Comparison of ENCODE assay signal across 7 cellular contexts in the genomic region with DNA sequence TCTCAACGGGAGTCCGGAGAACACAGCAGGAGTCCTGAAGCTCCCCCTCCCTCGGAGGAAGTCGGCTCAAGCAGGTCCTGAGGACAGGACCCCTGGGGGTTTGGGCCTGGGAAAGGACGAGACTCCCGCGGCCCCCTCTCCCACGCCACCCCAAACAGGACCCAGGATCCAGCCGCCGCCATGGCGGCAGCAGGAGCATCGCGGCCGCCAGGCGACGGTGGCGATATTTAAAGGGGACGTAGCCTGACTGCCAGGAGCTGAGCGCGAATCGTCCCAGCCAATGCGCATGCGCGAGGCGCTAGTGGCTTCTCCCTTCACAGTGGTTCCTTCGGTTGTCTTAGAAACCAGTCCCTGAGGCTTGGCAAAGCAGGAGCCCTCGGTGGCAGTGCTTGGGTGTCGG.
DNase-seq lines count a peak whose midpoint lies in the region; ATAC-seq and TF ChIP-seq lines count a peak whose summit lies in the region.
"Not testable (repeated sequence)": the region's sequence is repeated elsewhere in the genome, so short reads cannot be mapped to it uniquely, and the experiment has no call there.

No MANE protein-coding gene starts in this region.

- not testable (repeated sequence) for H3K27me3 Mint-ChIP-seq in activated naive CD8-positive, alpha-beta T cell treated with anti-CD3 and anti-CD28 coated beads, Interleukin-2, amount 10 ng/mL, durations not matched to agents 7 days and 5 days

- H3K4me1 Mint-ChIP-seq in activated naive CD8-positive, alpha-beta T cell treated with anti-CD3 and anti-CD28 coated beads, Interleukin-2, amount 10 ng/mL, durations not matched to agents 7 days and 5 days = not testable (repeated sequence)

- H3K27ac Mint-ChIP-seq in activated naive CD8-positive, alpha-beta T cell treated with anti-CD3 and anti-CD28 coated beads, Interleukin-2, amount 10 ng/mL, durations not matched to agents 7 days and 5 days = not testable (repeated sequence)

- H3K36me3 Mint-ChIP-seq in activated naive CD8-positive, alpha-beta T cell treated with anti-CD3 and anti-CD28 coated beads, Interleukin-2, amount 10 ng/mL, durations not matched to agents 7 days and 5 days = not testable (repeated sequence)

- POLR2A ChIA-PET in activated naive CD8-positive, alpha-beta T cell treated with anti-CD3 and anti-CD28 coated beads, Interleukin-2, amount 10 ng/mL, durations not matched to agents 7 days and 5 days (lab: Charles Lee) = not testable (repeated sequence)

- peaks cover 11% of the 10 kb centered on the region for H3K9me3 Mint-ChIP-seq in activated naive CD8-positive, alpha-beta T cell treated with anti-CD3 and anti-CD28 coated beads, Interleukin-2, amount 10 ng/mL, durations not matched to agents 7 days and 5 days

- peak overlapping the region; percentile 29 to 35 for H3K4me3 ChIP-seq in foreskin fibroblast (ENCODE audit: low read depth in 1 of 2, low read length in 2 of 2)

- H3K4me3 Mint-ChIP-seq in activated naive CD8-positive, alpha-beta T cell treated with anti-CD3 and anti-CD28 coated beads, Interleukin-2, amount 10 ng/mL, durations not matched to agents 7 days and 5 days = peak overlapping the region; percentile 40

- TF ChIP-seq CTCF in foreskin fibroblast (IDR thresholded peaks at IDR 0.05; ENCODE audit: low read depth, low read length) = not testable (repeated sequence)

- DNase-seq in T-helper 22 cell (ENCODE audit: low read depth) = peak; percentile 56
- peak; percentile 77 for DNase-seq in activated naive CD8-positive, alpha-beta T cell treated with anti-CD3 and anti-CD28 coated beads, Interleukin-2, amount 10 ng/mL, durations not matched to agents 7 days and 5 days
- DNase-seq in foreskin fibroblast = peak; percentile 74 to 79
- DNase-seq in mucosa of gallbladder (ENCODE audit: low spot score) = peak; percentile 89
- DNase-seq in stimulated activated CD4-positive, alpha-beta T cell treated with anti-CD3 and anti-CD28 coated beads, Interleukin-2, amount 100 ng/mL, for 24 hours = peak; percentile 74 to 76

- ATAC-seq in GM19025 (IDR thresholded peaks at IDR 0.05; ENCODE audit: low read depth, unreplicated experiment) = peak; percentile 84
- ATAC-seq in HG03520 (IDR thresholded peaks at IDR 0.05; ENCODE audit: unreplicated experiment) = peak; percentile 93
- peak; percentile 81 for ATAC-seq in activated naive CD8-positive, alpha-beta T cell treated with anti-CD3 and anti-CD28 coated beads, Interleukin-2, amount 10 ng/mL, durations not matched to agents 7 days and 5 days (ENCODE audit: low read depth)

Comparison
In these comparisons a context has a peak if more than half of its experiments do, and no peak if none do; other contexts are left out.
1. Peak in every context shown above with its lines: DNase-seq, ATAC-seq and H3K4me3 ChIP-seq.